Comparison of ENCODE assay signal across 8 cellular contexts in genomic region chr6:33787954-33788693, GRCh38. TPM values are rescaled to one million over a fixed set of nuclear protein-coding genes. Genes with fewer than 3 reads are reported as not detected.
DNase-seq lines count a peak whose midpoint lies in the region; ATAC-seq and TF ChIP-seq lines count a peak whose summit lies in the region.

No MANE protein-coding gene starts in this region.

- POLR2A ChIA-PET in T-cell (lab: Charles Lee) = no interaction called here

- peak overlapping the region; percentile 98 for H3K27ac ChIP-seq in right atrium auricular region

- peak overlapping the region; percentile 95 to 97 for H3K27ac Mint-ChIP-seq in T-cell

- peaks cover 27% of the 10 kb centered on the region for H3K36me3 Mint-ChIP-seq in T-cell

- no peak for TF ChIP-seq CTCF in right atrium auricular region (IDR thresholded peaks at IDR 0.05)

- H3K4me1 ChIP-seq in right atrium auricular region = peaks cover 0 to 43% of the 10 kb centered on the region in 2 donors

- H3K4me3 Mint-ChIP-seq in T-cell = peak overlapping the region; percentile 90 to 94 (median 94)

- H3K36me3 ChIP-seq in right atrium auricular region = peaks cover 24% of the 10 kb centered on the region

- CTCF ChIA-PET in T-cell (lab: Charles Lee) = interaction anchor here in 1 of 2 donors (1.1 kb wide), 1 partner anchor 16 kb away, joined by 3 read pairs; no protein-coding TSS in a partner anchor

- peak; percentile 70 for DNase-seq in DMS79 treated with DMSO at 0.1 percent for 48 hours (lab: John Stamatoyannopoulos, UW)
- peak in 52 of 76 experiments; percentile 8 to 73 (median 42) for DNase-seq in HUDEP-2 (lab: John Stamatoyannopoulos, UW; ENCODE audit: unreplicated experiment in 76 of 76)
- DNase-seq in T-cell = peak; percentile 16 to 61 (median 34)
- DNase-seq in anterior cingulate cortex (lab: John Stamatoyannopoulos, UW) = peak in 52 of 58 donors; percentile 13 to 76 (median 54)
- peak; percentile 86 for DNase-seq in right atrium auricular region (ENCODE audit: low spot score)
- peak; percentile 71 for DNase-seq in putamen (ENCODE audit: low spot score)
- no peak for DNase-seq in NCI-H524 treated with DMSO at 0.1 percent for 48 hours (lab: John Stamatoyannopoulos, UW)

- no peaks in the 10 kb centered on the region for H3K9me3 Mint-ChIP-seq in T-cell

- H3K9me3 ChIP-seq in right atrium auricular region = no peaks in the 10 kb centered on the region

- ATAC-seq in GM21423 (IDR thresholded peaks at IDR 0.05; ENCODE audit: unreplicated experiment) (peak; percentile 42), T-cell (replicated peaks in 1 of 4) (peak; percentile 45 to 54 (median 46))

- H3K27me3 Mint-ChIP-seq in T-cell = no peaks in the 10 kb centered on the region

- H3K4me3 ChIP-seq in right atrium auricular region = peak overlapping the region; percentile 88 to 93

- no peaks in the 10 kb centered on the region for H3K27me3 ChIP-seq in right atrium auricular region

- peaks cover 53 to 60% (median 54%) of the 10 kb centered on the region in 3 donors for H3K4me1 Mint-ChIP-seq in T-cell

RNA-seq across cellular contexts. Expression of gene LEMD2, which starts 0.8 kb away (rescaled TPM):
- total RNA-seq in T-cell (100 to 1,000 TPM; 115 to 125 (median 118) TPM), right atrium auricular region (10 to 100 TPM; 25.9 to 28.1 TPM)

RNA-seq across cellular contexts. Expression of gene MLN, which starts 15.7 kb away (rescaled TPM):
- not detected for total RNA-seq in T-cell
- total RNA-seq in right atrium auricular region = not detected

RNA-seq across cellular contexts. Expression of gene IP6K3, which starts 41.4 kb away (rescaled TPM):
- total RNA-seq in T-cell = not detected
- total RNA-seq in right atrium auricular region = 10 to 100 TPM; 17.3 to 29.9 TPM

Comparison
In these comparisons a context has a peak if more than half of its experiments do, and no peak if none do; other contexts are left out.
1. RNA of gene IP6K3, which starts 41.4 kb away (total RNA-seq): 17.3 to 29.9 TPM in right atrium auricular region; not detected in T-cell; every median in the first group is over 10 times any median in the second.